ENCODE assay signal across 24 cellular contexts in genomic region chr10:113080621-113081229, GRCh38.
DNase-seq lines count a peak whose midpoint lies in the region; ATAC-seq and TF ChIP-seq lines count a peak whose summit lies in the region.
"Had no signal": no experiment of that assay in that cellular context is flagged by ENCODE, and none has a peak within 500 bp of the region (broad histone marks: within the 10 kb centered on the region; RNA-seq: fewer than 3 reads in every experiment).

No MANE protein-coding gene starts in this region.

- no peak overlapping the region for H3K27ac Mint-ChIP-seq in chondrocyte (ENCODE audit: unreplicated experiment)
- peak overlapping the region; percentile 44 for H3K27ac Mint-ChIP-seq in neural crest cell (ENCODE audit: unreplicated experiment)
- H3K27ac Mint-ChIP-seq: activated CD8-positive, alpha-beta T cell treated with anti-CD3 and anti-CD28 coated beads for 36 hours; activated naive CD4-positive, alpha-beta T cell treated with anti-CD3 and anti-CD28 coated beads, Interleukin-2, amount 10 ng/mL, durations not matched to agents 7 days and 5 days; stimulated activated effector memory CD8-positive, alpha-beta T cell treated with anti-CD3 and anti-CD28 coated beads, Interleukin-12 subunit alpha, Interleukin-12 subunit beta, amount 100 ng/mL, for 72 hours; T-helper 2 cell treated with Interferon-gamma antibody and Interleukin-4, amounts not matched to agents 5 μg/mL and 100 μg/mL, for 36 hours had no signal

- no peaks in the 10 kb centered on the region for H3K9me3 Mint-ChIP-seq in chondrocyte (ENCODE audit: low read depth)
- H3K9me3 Mint-ChIP-seq in neural crest cell: no peaks in the 10 kb centered on the region
- H3K9me3 Mint-ChIP-seq: activated CD8-positive, alpha-beta T cell treated with anti-CD3 and anti-CD28 coated beads for 36 hours; activated naive CD4-positive, alpha-beta T cell treated with anti-CD3 and anti-CD28 coated beads, Interleukin-2, amount 10 ng/mL, durations not matched to agents 7 days and 5 days; stimulated activated effector memory CD8-positive, alpha-beta T cell treated with anti-CD3 and anti-CD28 coated beads, Interleukin-12 subunit alpha, Interleukin-12 subunit beta, amount 100 ng/mL, for 72 hours; T-helper 2 cell treated with Interferon-gamma antibody and Interleukin-4, amounts not matched to agents 5 μg/mL and 100 μg/mL, for 36 hours had no signal

- H3K36me3 Mint-ChIP-seq in chondrocyte (ENCODE audit: low read depth): peaks cover 5% of the 10 kb centered on the region
- H3K36me3 Mint-ChIP-seq in neural crest cell (ENCODE audit: low read depth): peaks cover 2% of the 10 kb centered on the region
- H3K36me3 Mint-ChIP-seq: activated naive CD4-positive, alpha-beta T cell treated with anti-CD3 and anti-CD28 coated beads, Interleukin-2, amount 10 ng/mL, durations not matched to agents 7 days and 5 days; stimulated activated effector memory CD8-positive, alpha-beta T cell treated with anti-CD3 and anti-CD28 coated beads, Interleukin-12 subunit alpha, Interleukin-12 subunit beta, amount 100 ng/mL, for 72 hours had no signal

- H3K27me3 ChIP-seq in BE2C (no peaks in the 10 kb centered on the region), HUES64 (ENCODE audit: insufficient read depth, low read length) (no peaks in the 10 kb centered on the region)
- H3K27me3 ChIP-seq: gastroesophageal sphincter, MG63, neutrophil, SJSA1, thyroid gland had no signal

- H3K4me3 Mint-ChIP-seq in chondrocyte (ENCODE audit: unreplicated experiment) (no peak overlapping the region), neural crest cell (no peak overlapping the region)
- H3K4me3 Mint-ChIP-seq: activated CD8-positive, alpha-beta T cell treated with anti-CD3 and anti-CD28 coated beads for 36 hours; activated naive CD4-positive, alpha-beta T cell treated with anti-CD3 and anti-CD28 coated beads, Interleukin-2, amount 10 ng/mL, durations not matched to agents 7 days and 5 days; stimulated activated effector memory CD8-positive, alpha-beta T cell treated with anti-CD3 and anti-CD28 coated beads, Interleukin-12 subunit alpha, Interleukin-12 subunit beta, amount 100 ng/mL, for 72 hours; T-helper 2 cell treated with Interferon-gamma antibody and Interleukin-4, amounts not matched to agents 5 μg/mL and 100 μg/mL, for 36 hours had no signal

- H3K27me3 Mint-ChIP-seq in chondrocyte (ENCODE audit: low read depth) (no peaks in the 10 kb centered on the region), neural crest cell (ENCODE audit: low read depth) (no peaks in the 10 kb centered on the region)
- H3K27me3 Mint-ChIP-seq: activated CD8-positive, alpha-beta T cell treated with anti-CD3 and anti-CD28 coated beads for 36 hours had no signal

- H3K4me1 Mint-ChIP-seq in chondrocyte (ENCODE audit: low read depth): peaks cover 13% of the 10 kb centered on the region
- H3K4me1 Mint-ChIP-seq in neural crest cell: peaks cover 15% of the 10 kb centered on the region
- H3K4me1 Mint-ChIP-seq: activated naive CD4-positive, alpha-beta T cell treated with anti-CD3 and anti-CD28 coated beads, Interleukin-2, amount 10 ng/mL, durations not matched to agents 7 days and 5 days; stimulated activated effector memory CD8-positive, alpha-beta T cell treated with anti-CD3 and anti-CD28 coated beads, Interleukin-12 subunit alpha, Interleukin-12 subunit beta, amount 100 ng/mL, for 72 hours had no signal

- WGBS in HUES64: 78% methylated on average over 3 of the region's 5 CpGs

- H3K9me3 ChIP-seq in BE2C: no peaks in the 10 kb centered on the region
- no peaks in the 10 kb centered on the region for H3K9me3 ChIP-seq in HUES64 (ENCODE audit: insufficient read depth, low read depth, low read length)
- H3K9me3 ChIP-seq: gastroesophageal sphincter, MG63, neutrophil, SJSA1, thyroid gland had no signal

- H3K36me3 ChIP-seq in BE2C: no peaks in the 10 kb centered on the region
- H3K36me3 ChIP-seq in HUES64 (ENCODE audit: insufficient read depth, low read length): peaks cover 5% of the 10 kb centered on the region; the same call in 1 of the 2 replicates
- H3K36me3 ChIP-seq: neutrophil, SJSA1, thyroid gland had no signal

- peak; percentile 33; the same call in 1 of the 2 replicates for TF ChIP-seq CTCF in BE2C (IDR thresholded peaks at IDR 0.05; ENCODE audit: low read depth, low read length)
- peak; percentile 41 for TF ChIP-seq CTCF in chondrocyte (IDR thresholded peaks at IDR 0.05)
- TF ChIP-seq CTCF in neural crest cell (conservative IDR thresholded peaks at IDR 0.05): peak; percentile 26

- H3K9ac ChIP-seq in HUES64 (ENCODE audit: low read depth, low read length): no peak overlapping the region

- H3K4me1 ChIP-seq in BE2C: no peaks in the 10 kb centered on the region; the same call in 1 of the 2 replicates
- peaks cover 28% of the 10 kb centered on the region for H3K4me1 ChIP-seq in HUES64 (ENCODE audit: insufficient read depth, low read length)

- ATAC-seq in GM21717 (IDR thresholded peaks at IDR 0.05; ENCODE audit: unreplicated experiment) (no peak), GM21381 (IDR thresholded peaks at IDR 0.05; ENCODE audit: unreplicated experiment) (no peak)
- ATAC-seq: activated CD8-positive, alpha-beta T cell treated with anti-CD3 and anti-CD28 coated beads for 36 hours; gastroesophageal sphincter; left colon; right cardiac atrium; stimulated activated effector memory CD8-positive, alpha-beta T cell treated with anti-CD3 and anti-CD28 coated beads, Interleukin-12 subunit alpha, Interleukin-12 subunit beta, amount 100 ng/mL, for 72 hours had no signal

- no peak for DNase-seq in BE2C
- DNase-seq in chondrocyte (ENCODE audit: low spot score): no peak
- DNase-seq in neural crest cell (ENCODE audit: low read depth, low spot score): no peak
- DNase-seq in HUDEP-2 (lab: John Stamatoyannopoulos, UW; ENCODE audit: unreplicated experiment in 76 of 76): no peak
- DNase-seq in stimulated activated CD8-positive, alpha-beta memory T cell treated with anti-CD3 and anti-CD28 coated beads, Interleukin-4, amount 100 ng/mL, for 48 hours: no peak
- DNase-seq: activated CD4-positive, CD25-positive, alpha-beta regulatory T cell; activated CD8-positive, alpha-beta T cell treated with anti-CD3 and anti-CD28 coated beads for 36 hours; activated naive CD4-positive, alpha-beta T cell treated with anti-CD3 and anti-CD28 coated beads, Interleukin-2, amount 10 ng/mL, durations not matched to agents 7 days and 5 days; activated T-cell treated with anti-CD3 and anti-CD28 coated beads, Interleukin-2, amount 50 U/mL, for 1 hour; left colon; MG63; NCI-H2227 treated with DMSO at 0.1 percent for 48 hours; NCI-H82; right cardiac atrium; stimulated activated CD4-positive, alpha-beta T cell treated with anti-CD3 and anti-CD28 coated beads, Interleukin-15, amount 100 ng/mL, for 24 hours; thyroid gland had no signal

- H3K4me3 ChIP-seq in BE2C (ENCODE audit: low read depth, low read length): no peak overlapping the region
- H3K4me3 ChIP-seq in HUES64 (ENCODE audit: low read length): no peak overlapping the region
- H3K4me3 ChIP-seq: gastroesophageal sphincter, MG63, SJSA1, thyroid gland had no signal

- 0 out of 2 replicates have a peak overlapping the region, but pooled peaks have one; percentile 1 for H3K27ac ChIP-seq in HUES64 (ENCODE audit: low read depth, low read length)
- H3K27ac ChIP-seq: gastroesophageal sphincter, neutrophil, SJSA1, thyroid gland had no signal
